ENCODE assay signal across 28 cellular contexts in the genomic region with DNA sequence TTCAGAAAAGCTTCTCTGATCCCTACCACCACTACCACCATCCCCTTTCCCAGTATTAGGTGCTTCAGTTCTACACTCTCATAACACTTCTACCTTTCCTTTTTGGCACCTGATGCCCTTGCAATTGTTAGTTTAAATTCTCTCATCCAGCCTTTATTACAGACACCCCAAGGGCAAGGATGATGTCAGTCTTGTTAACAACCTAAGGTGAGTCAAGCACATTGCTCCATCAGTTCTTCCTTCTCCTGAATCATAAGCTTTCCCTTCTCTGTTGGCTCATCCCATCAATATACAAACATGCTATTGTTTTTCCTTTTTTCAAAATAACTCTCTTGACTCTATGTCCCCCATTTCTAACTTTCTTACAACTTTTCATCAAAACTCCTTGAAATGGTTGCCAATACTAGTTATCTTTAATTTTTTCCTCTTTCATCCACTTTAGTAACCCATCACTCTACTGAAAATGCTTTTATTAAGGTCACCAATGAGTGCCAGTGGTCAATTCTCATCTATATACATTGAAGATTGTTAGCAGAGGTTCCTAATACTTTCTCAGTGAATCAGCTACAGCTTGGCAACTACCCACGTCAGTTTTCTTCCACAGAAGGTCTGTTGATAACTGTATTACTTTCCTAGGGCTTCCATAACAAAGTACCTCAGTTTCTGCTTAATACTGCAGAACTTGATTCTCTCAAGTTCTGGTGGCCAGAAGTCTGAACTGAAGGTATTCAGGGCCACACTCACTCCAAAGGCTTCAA.
A peak's percentile ranks its signal among the peaks of the same experiment; 100 is the strongest.
DNase-seq lines count a peak whose midpoint lies in the region; ATAC-seq and TF ChIP-seq lines count a peak whose summit lies in the region.
"Had no signal": no experiment of that assay in that cellular context is flagged by ENCODE, and none has a peak within 500 bp of the region (broad histone marks: within the 10 kb centered on the region; RNA-seq: fewer than 3 reads in every experiment).

No MANE protein-coding gene starts in this region.

- no peaks in the 10 kb centered on the region for H3K4me1 Mint-ChIP-seq in activated T-cell treated with anti-CD3 and anti-CD28 coated beads, Interleukin-2, amount 50 U/mL, for 4 hours (ENCODE audit: low read depth)
- H3K4me1 Mint-ChIP-seq: activated CD4-positive, alpha-beta T cell treated with anti-CD3 and anti-CD28 coated beads, Interleukin-2, amount 10 ng/mL, durations not matched to agents 24 days and 14 days; T-helper 17 cell had no signal

- H3K36me3 ChIP-seq in brain microvascular endothelial cell (replicated peaks): no peaks in the 10 kb centered on the region
- H3K36me3 ChIP-seq: ascending aorta, HAP-1, pancreas, right atrium auricular region, thoracic aorta had no signal

- ATAC-seq in foreskin keratinocyte (peak; percentile 100), left colon (no peak)
- no peak for ATAC-seq in activated T-cell treated with anti-CD3 and anti-CD28 coated beads, Interleukin-2, amount 50 U/mL, for 4 hours
- ATAC-seq: activated naive CD4-positive, alpha-beta T cell treated with anti-CD3 and anti-CD28 coated beads, Interleukin-2, amount 50 U/mL, for 72 hours; GM12878; Panc1; pancreas; stimulated activated naive CD8-positive, alpha-beta T cell treated with anti-CD3 and anti-CD28 coated beads, Interleukin-15, Interleukin-2, amounts not matched to agents 100 U/mL and 50 U/mL, for 24 hours; T-helper 17 cell had no signal

- H3K9me3 Mint-ChIP-seq in activated T-cell treated with anti-CD3 and anti-CD28 coated beads, Interleukin-2, amount 50 U/mL, for 4 hours: peaks cover 33% of the 10 kb centered on the region

- in situ Hi-C loops in brain microvascular endothelial cell (cut with HindIII; ENCODE audit: low pct_ligation_motif_present, low sequenced_read_pairs): no loop called here

- DNase-seq in EH (ENCODE audit: low read depth) (peak; percentile 28), NCI-H226 (peak; percentile 33), brain microvascular endothelial cell (peak; percentile 17), foreskin keratinocyte (peak; percentile 77 to 95), left colon (no peak), SK-N-DZ (ENCODE audit: low spot score) (no peak), NCI-H2171 (lab: John Stamatoyannopoulos, UW) (no peak)
- DNase-seq in activated T-cell treated with anti-CD3 and anti-CD28 coated beads, Interleukin-2, amount 50 U/mL, for 4 hours: no peak
- DNase-seq: activated CD4-positive, alpha-beta T cell treated with anti-CD3 and anti-CD28 coated beads, Interleukin-2, amount 10 ng/mL, durations not matched to agents 24 days and 14 days; C1 segment of cervical spinal cord; Caco-2; cerebellar nuclear complex; DMS79 treated with DMSO at 0.1 percent for 48 hours; islet precursor cell; KBM-7; NCI-H146; NCI-H524; pancreas; stimulated activated naive CD8-positive, alpha-beta T cell treated with anti-CD3 and anti-CD28 coated beads, Interleukin-15, Interleukin-2, amounts not matched to agents 100 U/mL and 50 U/mL, for 24 hours; T-helper 17 cell had no signal

- intact Hi-C loops in left colon (cut with DNase I, micrococcal nuclease): no loop called here

- H3K36me3 Mint-ChIP-seq in activated T-cell treated with anti-CD3 and anti-CD28 coated beads, Interleukin-2, amount 50 U/mL, for 4 hours (ENCODE audit: insufficient read depth): no peaks in the 10 kb centered on the region

- H3K27me3 ChIP-seq in brain microvascular endothelial cell (replicated peaks): no peaks in the 10 kb centered on the region
- no peaks in the 10 kb centered on the region for H3K27me3 ChIP-seq in foreskin keratinocyte
- H3K27me3 ChIP-seq: ascending aorta, pancreas, right atrium auricular region had no signal

- TF ChIP-seq CTCF in brain microvascular endothelial cell (IDR thresholded peaks at IDR 0.05; ENCODE audit: low read depth, low read length, missing control alignments) (no peak), foreskin keratinocyte (conservative IDR thresholded peaks at IDR 0.05) (no peak)

- peaks cover 13% of the 10 kb centered on the region for H3K4me1 ChIP-seq in foreskin keratinocyte
- H3K4me1 ChIP-seq: ascending aorta, HAP-1, pancreas, right atrium auricular region had no signal

- no peak overlapping the region for H3K27ac ChIP-seq in brain microvascular endothelial cell
- peak overlapping the region; percentile 79 for H3K27ac ChIP-seq in foreskin keratinocyte
- H3K27ac ChIP-seq: ascending aorta, pancreas, right atrium auricular region, thoracic aorta had no signal

- H3K4me3 ChIP-seq in brain microvascular endothelial cell (ENCODE audit: low read depth, low read length): no peak overlapping the region
- H3K4me3 ChIP-seq: ascending aorta, GM12878, HAP-1, lung, pancreas, right atrium auricular region, thoracic aorta had no signal

- no peaks in the 10 kb centered on the region for H3K27me3 Mint-ChIP-seq in activated T-cell treated with anti-CD3 and anti-CD28 coated beads, Interleukin-2, amount 50 U/mL, for 4 hours (ENCODE audit: low read depth)
- H3K27me3 Mint-ChIP-seq: activated CD4-positive, alpha-beta T cell treated with anti-CD3 and anti-CD28 coated beads, Interleukin-2, amount 10 ng/mL, durations not matched to agents 24 days and 14 days; T-helper 17 cell had no signal

- no peak overlapping the region for H3K4me3 Mint-ChIP-seq in activated T-cell treated with anti-CD3 and anti-CD28 coated beads, Interleukin-2, amount 50 U/mL, for 4 hours
- H3K4me3 Mint-ChIP-seq: activated CD4-positive, alpha-beta T cell treated with anti-CD3 and anti-CD28 coated beads, Interleukin-2, amount 10 ng/mL, durations not matched to agents 24 days and 14 days; T-helper 17 cell had no signal

Comparison
In these comparisons a context has a peak if more than half of its experiments do, and no peak if none do; other contexts are left out.
1. DNase-seq: peak in EH (single experiment), NCI-H226 (single experiment), brain microvascular endothelial cell (single experiment) and foreskin keratinocyte (2 of 2); none in left colon (0 of 2), activated T-cell treated with anti-CD3 and anti-CD28 coated beads, Interleukin-2, amount 50 U/mL, for 4 hours (single experiment), SK-N-DZ (single experiment) and NCI-H2171 (single experiment).